ENCODE assay signal across 9 cellular contexts in the genomic region with DNA sequence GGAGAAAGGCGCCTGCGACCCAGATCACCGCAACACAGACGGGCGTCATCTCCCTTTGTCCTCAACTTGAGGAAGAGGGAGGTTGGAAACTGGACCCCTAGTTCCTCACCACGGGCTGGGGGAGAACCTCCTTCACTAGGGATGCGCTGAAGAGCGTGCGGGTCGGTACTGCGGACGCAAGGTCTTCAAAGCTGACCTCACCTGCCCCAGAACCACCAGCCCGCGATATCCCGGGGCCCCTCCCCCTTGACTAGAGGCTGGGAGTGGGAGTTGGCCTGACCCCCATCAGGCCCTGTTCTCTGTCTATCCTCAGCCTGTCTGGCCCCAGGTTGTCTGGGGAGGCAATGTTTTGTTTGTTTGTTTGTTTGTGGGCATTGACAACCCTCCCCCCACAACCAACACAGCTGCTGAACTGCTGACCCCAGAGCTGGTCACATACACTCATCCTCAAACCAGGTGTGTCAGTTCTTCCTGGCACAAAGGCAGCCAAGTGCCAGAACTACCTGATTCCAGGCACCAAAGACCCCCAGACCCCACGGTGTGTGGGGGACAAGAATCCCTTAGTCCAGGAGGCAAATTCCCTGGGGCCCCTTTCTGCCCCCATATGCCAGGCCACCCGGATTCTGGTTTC. TPM values are rescaled to one million over a fixed set of nuclear protein-coding genes. Genes with fewer than 3 reads are reported as not detected.
DNase-seq lines count a peak whose midpoint lies in the region; ATAC-seq and TF ChIP-seq lines count a peak whose summit lies in the region.
"Had no signal": no experiment of that assay in that cellular context is flagged by ENCODE, and none has a peak within 500 bp of the region (broad histone marks: within the 10 kb centered on the region; RNA-seq: fewer than 3 reads in every experiment).

No MANE protein-coding gene starts in this region.

- H3K9me3 Mint-ChIP-seq in Calu3 (ENCODE audit: low read depth, unreplicated experiment), result no peaks in the 10 kb centered on the region
- no peaks in the 10 kb centered on the region for H3K9me3 Mint-ChIP-seq in endodermal cell
- H3K9me3 Mint-ChIP-seq in osteocyte (ENCODE audit: unreplicated experiment), result no peaks in the 10 kb centered on the region

- WGBS in endodermal cell (ENCODE audit: insufficient coverage in 1 of 2, insufficient read length in 1 of 2), 2 experiments, result 44 to 59% methylated on average over 13 to 17 of the region's 17 CpGs

- no peak for TF ChIP-seq CTCF in Calu3 (IDR thresholded peaks at IDR 0.05; ENCODE audit: unreplicated experiment)
- TF ChIP-seq CTCF in LNCaP clone FGC (IDR thresholded peaks at IDR 0.05; ENCODE audit: control insufficient read depth, extremely low read depth, insufficient read depth), result no peak
- TF ChIP-seq CTCF in endodermal cell (conservative IDR thresholded peaks at IDR 0.05), result no peak
- TF ChIP-seq CTCF in osteocyte (IDR thresholded peaks at IDR 0.05), result no peak

- peaks cover 18% of the 10 kb centered on the region for H3K4me1 ChIP-seq in endodermal cell (ENCODE audit: control insufficient read depth, insufficient read depth, low read length)

- ATAC-seq in HG02938 (IDR thresholded peaks at IDR 0.05; ENCODE audit: unreplicated experiment), result no peak
- no peak for ATAC-seq in GM18861 (IDR thresholded peaks at IDR 0.05; ENCODE audit: unreplicated experiment)

- H3K27ac Mint-ChIP-seq in Calu3 (ENCODE audit: unreplicated experiment) (no peak overlapping the region), endodermal cell (peak overlapping the region; percentile 93), osteocyte (ENCODE audit: unreplicated experiment) (no peak overlapping the region)

- H3K36me3 Mint-ChIP-seq in Calu3 (ENCODE audit: insufficient read depth, unreplicated experiment), result peaks cover 40% of the 10 kb centered on the region
- peaks cover 7% of the 10 kb centered on the region for H3K36me3 Mint-ChIP-seq in endodermal cell (ENCODE audit: low read depth)
- peaks cover 5% of the 10 kb centered on the region for H3K36me3 Mint-ChIP-seq in osteocyte (ENCODE audit: unreplicated experiment)

- DNase-seq in Calu3, result no peak
- no peak for DNase-seq in LNCaP clone FGC (ENCODE audit: low read depth)
- no peak for DNase-seq in endodermal cell
- no peak for DNase-seq in osteocyte (ENCODE audit: extremely low spot score, unreplicated experiment)
- DNase-seq in NCI-H1092 treated with DMSO at 0.1 percent for 48 hours (lab: John Stamatoyannopoulos, UW), result no peak
- DNase-seq in LoVo (ENCODE audit: low spot score), result no peak
- DNase-seq: NCI-H1436 treated with DMSO at 0.1 percent for 48 hours had no signal

- no peaks in the 10 kb centered on the region for H3K27me3 ChIP-seq in endodermal cell (ENCODE audit: control insufficient read depth, insufficient read depth, low read length, poor library complexity, severe bottlenecking)

- peak overlapping the region; percentile 70 for H3K9ac ChIP-seq in endodermal cell (ENCODE audit: extremely low read depth, low read length, poor library complexity, severe bottlenecking)

- H3K4me1 Mint-ChIP-seq in Calu3 (ENCODE audit: low read depth, unreplicated experiment) (peaks cover 44% of the 10 kb centered on the region), endodermal cell (peaks cover 49% of the 10 kb centered on the region), osteocyte (ENCODE audit: unreplicated experiment) (peaks cover 45% of the 10 kb centered on the region)

- H3K4me3 Mint-ChIP-seq in Calu3 (ENCODE audit: low read depth, unreplicated experiment) (peak overlapping the region; percentile 68), endodermal cell (peak overlapping the region; percentile 99), osteocyte (ENCODE audit: unreplicated experiment) (peak overlapping the region; percentile 64)

- peak overlapping the region; percentile 6; the same call in 1 of the 2 replicates for H3K4me3 ChIP-seq in LNCaP clone FGC (ENCODE audit: low read depth, low read length)
- H3K4me3 ChIP-seq in endodermal cell (ENCODE audit: low read length), result peak overlapping the region; percentile 30

- CTCF ChIA-PET in Calu3 (lab: Charles Lee), result interaction anchor here (0.6 to 2.9 kb wide), 3 partner anchors 11 to 209 kb away, joined by 3 to 34 read pairs (median 4); no protein-coding TSS in a partner anchor

- no TSS peak for BruUV-seq in Calu3 (replicated peaks; lab: Mats Ljungman, UMichigan)

- H3K9me3 ChIP-seq in endodermal cell (ENCODE audit: control insufficient read depth, low read length), result no peaks in the 10 kb centered on the region

- H3K27me3 Mint-ChIP-seq in Calu3 (ENCODE audit: unreplicated experiment), result peaks cover 34% of the 10 kb centered on the region
- peaks cover 7% of the 10 kb centered on the region for H3K27me3 Mint-ChIP-seq in endodermal cell (ENCODE audit: insufficient read depth)
- peaks cover 26% of the 10 kb centered on the region for H3K27me3 Mint-ChIP-seq in osteocyte (ENCODE audit: unreplicated experiment)

- H3K27ac ChIP-seq in endodermal cell (ENCODE audit: low read depth, low read length), result peak overlapping the region; percentile 10

- intact Hi-C loops in Calu3 (cut with micrococcal nuclease; ENCODE audit: unreplicated experiment), result loop anchor here (2.0 kb wide), 1 partner anchor 178 kb away; no protein-coding TSS in a partner anchor

- H3K36me3 ChIP-seq in endodermal cell (ENCODE audit: control insufficient read depth, insufficient read depth, low read length), result peaks cover 34% of the 10 kb centered on the region

RNA-seq across cellular contexts. Expression of a gene that starts 2.9 kb away (rescaled TPM):
- total RNA-seq in Calu3 (2022) (51.1 and 51.5 TPM in 2 replicates), endodermal cell (100 to 1,000 TPM in 1 of 2 donors, 10 to 100 TPM in 1; 82.2 to 133 TPM), osteocyte (35.6 and 42.6 TPM in 2 replicates)
- 81.8 TPM for polyA plus RNA-seq in endodermal cell (2013, experiment 1 of 2)
- polyA plus RNA-seq in endodermal cell (2013, experiment 2 of 2), result 78.0 TPM

RNA-seq across cellular contexts. Expression of a gene that starts 4.4 kb away (rescaled TPM):
- total RNA-seq in Calu3 (2022) (not detected in 2 replicates), endodermal cell (10 to 100 TPM; 13.3 to 46.5 TPM), osteocyte (not detected in 2 replicates)
- 28.6 TPM for polyA plus RNA-seq in endodermal cell (2013, experiment 1 of 2)
- polyA plus RNA-seq in endodermal cell (2013, experiment 2 of 2), result 31.4 TPM

RNA-seq across cellular contexts. Expression of a gene that starts 37.9 kb away (rescaled TPM):
- total RNA-seq in Calu3 (2022), result 59.0 and 63.3 TPM in 2 replicates
- 100 to 1,000 TPM; 138 to 149 TPM for total RNA-seq in endodermal cell
- polyA plus RNA-seq in endodermal cell (2013, experiment 1 of 2), result 104 TPM
- polyA plus RNA-seq in endodermal cell (2013, experiment 2 of 2), result 105 TPM
- total RNA-seq in osteocyte, result 113 and 127 TPM in 2 replicates

Comparison
In these comparisons a context has a peak if more than half of its experiments do, and no peak if none do; other contexts are left out.
1. RNA of a gene that starts 4.4 kb away (total RNA-seq): 13.3 to 46.5 TPM in endodermal cell; not detected in Calu3 and not detected in osteocyte; every median in the first group is over 10 times any median in the second.
2. Peak in every context shown above with its lines, with median percentiles within 50 percentile points of each other: H3K4me3 Mint-ChIP-seq.